In genomic region chr18:70373062-70373519, GRCh38 we compare ENCODE assay signal across 11 cellular contexts.
DNase-seq lines count a peak whose midpoint lies in the region; FAIRE-seq lines count a peak whose summit lies in the region.
"Had no signal": no experiment of that assay in that cellular context is flagged by ENCODE, and none has a peak within 500 bp of the region (broad histone marks: within the 10 kb centered on the region; RNA-seq: fewer than 3 reads in every experiment).

No MANE protein-coding gene starts in this region.

- H3K27me3 ChIP-seq in effector memory CD4-positive, alpha-beta T cell (replicated peaks; ENCODE audit: control insufficient read depth, insufficient read depth, low read length, poor library complexity, severe bottlenecking) = no peaks in the 10 kb centered on the region

- H3K4me3 ChIP-seq in effector memory CD4-positive, alpha-beta T cell (ENCODE audit: insufficient read depth, low read depth, low read length, poor library complexity, severe bottlenecking) = no peak overlapping the region

- FAIRE-seq in urothelium cell line (lab: Jason Lieb, UNC) = no peak
- FAIRE-seq: GM12892 had no signal

- no peaks in the 10 kb centered on the region for H3K36me3 ChIP-seq in effector memory CD4-positive, alpha-beta T cell (ENCODE audit: control insufficient read depth, insufficient read depth, low read length)

- H3K9me3 ChIP-seq in effector memory CD4-positive, alpha-beta T cell (ENCODE audit: control insufficient read depth, low read length) = no peaks in the 10 kb centered on the region

- no peaks in the 10 kb centered on the region for H3K4me1 ChIP-seq in effector memory CD4-positive, alpha-beta T cell (ENCODE audit: control insufficient read depth, insufficient read depth, low read length, poor library complexity, severe bottlenecking)

- no peak overlapping the region for H3K27ac ChIP-seq in effector memory CD4-positive, alpha-beta T cell (ENCODE audit: insufficient read depth, low read length, poor library complexity, severe bottlenecking)

- DNase-seq in SKM-1 (lab: John Stamatoyannopoulos, UW; ENCODE audit: unreplicated experiment) = peak; percentile 24
- DNase-seq in SKM-1 treated with dmso at 0.1 percent for 144 hours (lab: John Stamatoyannopoulos, UW; ENCODE audit: unreplicated experiment) = no peak
- peak; percentile 35 for DNase-seq in SW480 (ENCODE audit: low spot score)
- DNase-seq in fibroblast of the conjunctiva (ENCODE audit: low read depth) = peak; percentile 51
- peak; percentile 35 for DNase-seq in urothelium cell line (ENCODE audit: low spot score)
- no peak for DNase-seq in NCI-H1436 (lab: John Stamatoyannopoulos, UW)
- no peak for DNase-seq in Ammon's horn (ENCODE audit: low spot score)
- DNase-seq in effector memory CD4-positive, alpha-beta T cell = no peak
- DNase-seq: NCI-H2029 treated with DMSO at 0.1 percent for 48 hours, T-cell had no signal

Comparison
In these comparisons a context has a peak if more than half of its experiments do, and no peak if none do; other contexts are left out.
1. DNase-seq: peak in SKM-1 (single experiment), SW480 (single experiment), fibroblast of the conjunctiva (single experiment) and urothelium cell line (single experiment); none in SKM-1 treated with dmso at 0.1 percent for 144 hours (single experiment), NCI-H1436 (single experiment), Ammon's horn (single experiment) and effector memory CD4-positive, alpha-beta T cell (0 of 3).